ENCODE assay signal across 8 cellular contexts in the genomic region with DNA sequence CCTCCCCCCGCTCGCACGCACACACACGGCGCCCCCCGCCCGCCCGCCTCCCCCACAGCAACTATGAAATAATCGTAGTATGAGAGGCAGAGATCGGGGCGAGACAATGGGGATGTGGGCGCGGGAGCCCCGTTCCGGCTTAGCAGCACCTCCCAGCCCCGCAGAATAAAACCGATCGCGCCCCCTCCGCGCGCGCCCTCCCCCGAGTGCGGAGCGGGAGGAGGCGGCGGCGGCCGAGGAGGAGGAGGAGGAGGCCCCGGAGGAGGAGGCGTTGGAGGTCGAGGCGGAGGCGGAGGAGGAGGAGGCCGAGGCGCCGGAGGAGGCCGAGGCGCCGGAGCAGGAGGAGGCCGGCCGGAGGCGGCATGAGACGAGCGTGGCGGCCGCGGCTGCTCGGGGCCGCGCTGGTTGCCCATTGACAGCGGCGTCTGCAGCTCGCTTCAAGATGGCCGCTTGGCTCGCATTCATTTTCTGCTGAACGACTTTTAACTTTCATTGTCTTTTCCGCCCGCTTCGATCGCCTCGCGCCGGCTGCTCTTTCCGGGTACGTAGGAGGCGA. TPM values are rescaled to one million over a fixed set of nuclear protein-coding genes. Genes with fewer than 3 reads are reported as not detected.
DNase-seq lines count a peak whose midpoint lies in the region; ATAC-seq and TF ChIP-seq lines count a peak whose summit lies in the region.

No MANE protein-coding gene starts in this region.

- H3K9ac ChIP-seq in DND-41 (ENCODE audit: low read depth, low read length) (peak overlapping the region; percentile 94), neural cell (ENCODE audit: low read length) (peak overlapping the region; percentile 91)

- H3K36me3 ChIP-seq in DND-41 (ENCODE audit: insufficient read depth, low read length): peaks cover 4% of the 10 kb centered on the region; the same call in 1 of the 2 replicates
- H3K36me3 ChIP-seq in HEK293 (ENCODE audit: control insufficient read depth in 2 of 2, insufficient read depth in 1 of 2, low read length in 2 of 2): peaks cover 0 to 1% of the 10 kb centered on the region in 2 experiments; a peak in 1 of 3 replicates
- no peaks in the 10 kb centered on the region for H3K36me3 ChIP-seq in neural cell (ENCODE audit: insufficient read depth, low read length)
- no peaks in the 10 kb centered on the region for H3K36me3 ChIP-seq in uterus

- H3K9me3 Mint-ChIP-seq in activated naive CD4-positive, alpha-beta T cell treated with anti-CD3 and anti-CD28 coated beads for 36 hours: no peaks in the 10 kb centered on the region

- H3K79me2 ChIP-seq in DND-41 (ENCODE audit: insufficient read depth, low read length) (peaks cover 62% of the 10 kb centered on the region), neural cell (replicated peaks; ENCODE audit: insufficient read depth, low read length) (peaks cover 62% of the 10 kb centered on the region)

- peak; percentile 39 for TF ChIP-seq RAD21 in neural cell (conservative IDR thresholded peaks at IDR 0.05)

- ATAC-seq in DND-41 (ENCODE audit: insufficient read depth, low read depth): peak; percentile 41

- H3F3A ChIP-seq in neural cell (ENCODE audit: insufficient read depth, low read length, poor library complexity, severe bottlenecking): peaks cover 8% of the 10 kb centered on the region

- POLR2A ChIA-PET in HEK293 (lab: Yijun Ruan, JAX): no interaction called here

- TF ChIP-seq EP300 in neural cell (conservative IDR thresholded peaks at IDR 0.05; ENCODE audit: poor library complexity, severe bottlenecking): no peak

- H2AFZ ChIP-seq in DND-41 (ENCODE audit: low read depth, low read length): peak overlapping the region; percentile 82
- H2AFZ ChIP-seq in neural cell (ENCODE audit: low read depth, low read length): peak overlapping the region; percentile 78

- H3K27me3 Mint-ChIP-seq in activated naive CD4-positive, alpha-beta T cell treated with anti-CD3 and anti-CD28 coated beads for 36 hours (ENCODE audit: low read depth): peaks cover 44% of the 10 kb centered on the region

- peak overlapping the region; percentile 61 for H3K4me2 ChIP-seq in DND-41 (ENCODE audit: insufficient read depth, low read length)
- no peak overlapping the region for H3K4me2 ChIP-seq in neural cell (ENCODE audit: low read length)

- H4K20me1 ChIP-seq in DND-41 (ENCODE audit: insufficient read depth, low read length): peaks cover 27% of the 10 kb centered on the region
- peaks cover 14% of the 10 kb centered on the region for H4K20me1 ChIP-seq in neural cell (ENCODE audit: insufficient read depth)

- intact Hi-C loops in activated naive CD4-positive, alpha-beta T cell treated with anti-CD3 and anti-CD28 coated beads for 36 hours (cut with micrococcal nuclease): loop anchor here (5.0 kb wide), 2 partner anchors 331 to 391 kb away; a partner anchor contains a TSS
- intact Hi-C loops in uterus (cut with DNase I; ENCODE audit: low total_unique reads): loop anchor here (10.0 kb wide), 2 partner anchors 114 to 826 kb away; no protein-coding TSS in a partner anchor

- H3K9me2 ChIP-seq in neural cell (ENCODE audit: insufficient read depth, low read length): no peaks in the 10 kb centered on the region

- H3K4me1 ChIP-seq in DND-41 (ENCODE audit: insufficient read depth, low read length) (peaks cover 76% of the 10 kb centered on the region), HEK293 (ENCODE audit: control insufficient read depth, insufficient read depth, low read length) (peaks cover 24% of the 10 kb centered on the region), uterus (peaks cover 0 to 7% of the 10 kb centered on the region in 2 donors)

- TF ChIP-seq CTCF in DND-41 (IDR thresholded peaks at IDR 0.05; ENCODE audit: borderline replicate concordance, extremely low read depth, low read length, poor library complexity, severe bottlenecking) (no peak), HEK293 (tag by site-specific recombination; IDR thresholded peaks at IDR 0.05) (no peak; the same call in 1 of the 2 replicates), foreskin fibroblast (IDR thresholded peaks at IDR 0.05; ENCODE audit: low read depth, low read length) (no peak), neural cell (IDR thresholded peaks at IDR 0.05; ENCODE audit: poor library complexity, severe bottlenecking) (no peak), uterus (IDR thresholded peaks at IDR 0.05) (no peak)

- peak overlapping the region; percentile 76 for H3K4me3 Mint-ChIP-seq in activated naive CD4-positive, alpha-beta T cell treated with anti-CD3 and anti-CD28 coated beads for 36 hours

- peak overlapping the region; percentile 86 for H3K27ac Mint-ChIP-seq in activated naive CD4-positive, alpha-beta T cell treated with anti-CD3 and anti-CD28 coated beads for 36 hours

- H3K27me3 ChIP-seq in DND-41 (ENCODE audit: insufficient read depth, low read length, poor library complexity) (peaks cover 29% of the 10 kb centered on the region), neural cell (ENCODE audit: insufficient read depth, low read depth, low read length) (peaks cover 68% of the 10 kb centered on the region), uterus (no peaks in the 10 kb centered on the region)

- H3K36me3 Mint-ChIP-seq in activated naive CD4-positive, alpha-beta T cell treated with anti-CD3 and anti-CD28 coated beads for 36 hours (ENCODE audit: low read depth): peaks cover 5% of the 10 kb centered on the region

- peak in 1 of 2 donors; percentile 14 for TF ChIP-seq POLR2A in uterus (IDR thresholded peaks at IDR 0.05)

- H3K9me3 ChIP-seq in DND-41 (ENCODE audit: insufficient read depth, low read length, severe bottlenecking): peaks cover 3% of the 10 kb centered on the region
- no peaks in the 10 kb centered on the region for H3K9me3 ChIP-seq in HEK293 (ENCODE audit: control insufficient read depth, insufficient read depth, low read depth, low read length)
- no peaks in the 10 kb centered on the region for H3K9me3 ChIP-seq in neural cell (ENCODE audit: low read length)
- H3K9me3 ChIP-seq in uterus: no peaks in the 10 kb centered on the region

- H3K4me3 ChIP-seq in DND-41 (ENCODE audit: low read depth in 1 of 2, low read length in 2 of 2): peak overlapping the region; percentile 75 to 95
- peak overlapping the region; percentile 81 for H3K4me3 ChIP-seq in HEK293 (ENCODE audit: low read depth, low read length)
- H3K4me3 ChIP-seq in foreskin fibroblast (ENCODE audit: low read depth in 1 of 2, low read length in 2 of 2): peak overlapping the region; percentile 65 to 75
- H3K4me3 ChIP-seq in neural cell (ENCODE audit: low read length): peak overlapping the region; percentile 83
- H3K4me3 ChIP-seq in uterus: peak overlapping the region; percentile 52 to 56

- CTCF ChIA-PET in HEK293 (lab: Yijun Ruan, JAX): no interaction called here
- CTCF ChIA-PET in activated naive CD4-positive, alpha-beta T cell treated with anti-CD3 and anti-CD28 coated beads for 36 hours (lab: Charles Lee): no interaction called here

- DNase-seq in DND-41 (peak; percentile 66), RKO (ENCODE audit: low spot score) (peak; percentile 80), foreskin fibroblast (peak; percentile 68 to 88), uterus (peak; percentile 53 to 61), GOT3 (lab: John Stamatoyannopoulos, UW) (no peak)
- DNase-seq in activated naive CD4-positive, alpha-beta T cell treated with anti-CD3 and anti-CD28 coated beads for 36 hours: peak; percentile 51

- peaks cover 40% of the 10 kb centered on the region for H3K4me1 Mint-ChIP-seq in activated naive CD4-positive, alpha-beta T cell treated with anti-CD3 and anti-CD28 coated beads for 36 hours (ENCODE audit: low read depth)

- peak overlapping the region; percentile 66 for H3K27ac ChIP-seq in DND-41 (ENCODE audit: low read length)
- H3K27ac ChIP-seq in HEK293 (ENCODE audit: extremely low read depth, low read depth, low read length): peak overlapping the region; percentile 98
- peak overlapping the region; percentile 69 for H3K27ac ChIP-seq in neural cell (ENCODE audit: low read length)
- H3K27ac ChIP-seq in uterus: peak overlapping the region; percentile 76 to 96

TF ChIP-seq in HEK293, 187 proteins besides CTCF, POLR2A, EP300 and RAD21 (continues in another document):
- TF ChIP-seq, protein P1, sequence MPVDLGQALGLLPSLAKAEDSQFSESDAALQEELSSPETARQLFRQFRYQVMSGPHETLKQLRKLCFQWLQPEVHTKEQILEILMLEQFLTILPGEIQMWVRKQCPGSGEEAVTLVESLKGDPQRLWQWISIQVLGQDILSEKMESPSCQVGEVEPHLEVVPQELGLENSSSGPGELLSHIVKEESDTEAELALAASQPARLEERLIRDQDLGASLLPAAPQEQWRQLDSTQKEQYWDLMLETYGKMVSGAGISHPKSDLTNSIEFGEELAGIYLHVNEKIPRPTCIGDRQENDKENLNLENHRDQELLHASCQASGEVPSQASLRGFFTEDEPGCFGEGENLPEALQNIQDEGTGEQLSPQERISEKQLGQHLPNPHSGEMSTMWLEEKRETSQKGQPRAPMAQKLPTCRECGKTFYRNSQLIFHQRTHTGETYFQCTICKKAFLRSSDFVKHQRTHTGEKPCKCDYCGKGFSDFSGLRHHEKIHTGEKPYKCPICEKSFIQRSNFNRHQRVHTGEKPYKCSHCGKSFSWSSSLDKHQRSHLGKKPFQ (tag by site-specific recombination; IDR thresholded peaks at IDR 0.05): no peak

TF ChIP-seq in neural cell, 6 proteins besides CTCF, POLR2A, EP300 and RAD21 (continues in another document):
- no peak for TF ChIP-seq POLR2AphosphoS5 (IDR thresholded peaks at IDR 0.05)
- TF ChIP-seq EZH2 (IDR thresholded peaks at IDR 0.05; ENCODE audit: borderline replicate concordance, insufficient read depth, low read length, poor library complexity, severe bottlenecking): no peak
- no peak for TF ChIP-seq TAF1 (IDR thresholded peaks at IDR 0.05; ENCODE audit: low read depth)

RNA-seq across cellular contexts. Expression of a gene that starts 0.3 kb away (rescaled TPM):
- 10 to 100 TPM; 28.2 to 32.1 TPM for total RNA-seq in activated naive CD4-positive, alpha-beta T cell treated with anti-CD3 and anti-CD28 coated beads for 36 hours
- 67.3 and 86.8 TPM in 2 replicates for polyA plus RNA-seq in neural cell
- polyA minus RNA-seq in neural cell: 60.9 and 68.6 TPM in 2 replicates
- total RNA-seq in uterus: 10 to 100 TPM; 50.2 to 85.7 (median 64.7) TPM

RNA-seq across cellular contexts. Expression of a gene that starts 5.0 kb away (rescaled TPM):
- 10 to 100 TPM; 64.5 to 69.4 TPM for total RNA-seq in activated naive CD4-positive, alpha-beta T cell treated with anti-CD3 and anti-CD28 coated beads for 36 hours
- polyA plus RNA-seq in neural cell: 234 and 272 TPM in 2 replicates
- 49.2 and 53.7 TPM in 2 replicates for polyA minus RNA-seq in neural cell
- total RNA-seq in uterus: 10 to 100 TPM in 3 of 4 donors, 1 to 10 TPM in 1; 7.4 to 39.5 (median 25.8) TPM

RNA-seq across cellular contexts. Expression of a gene that starts 24.1 kb away (rescaled TPM):
- not detected for total RNA-seq in activated naive CD4-positive, alpha-beta T cell treated with anti-CD3 and anti-CD28 coated beads for 36 hours
- 0.36 TPM in 1 of 2 replicates, not detected in the other for polyA plus RNA-seq in neural cell
- polyA minus RNA-seq in neural cell: 0.35 TPM in 1 of 2 replicates, not detected in the other
- 1 to 10 TPM in 1 of 4 donors, under 1 TPM in 2, not detected in 1; 0.29 to 3.9 (median 0.49) TPM for total RNA-seq in uterus
